ENCODE assay signal across 23 cellular contexts in genomic region chr12:6819069-6820030, GRCh38. TPM values are rescaled to one million over a fixed set of nuclear protein-coding genes. Genes with fewer than 3 reads are reported as not detected.
DNase-seq lines count a peak whose midpoint lies in the region; TF ChIP-seq lines count a peak whose summit lies in the region.
"Had no signal": no experiment of that assay in that cellular context is flagged by ENCODE, and none has a peak within 500 bp of the region (broad histone marks: within the 10 kb centered on the region; RNA-seq: fewer than 3 reads in every experiment).

No MANE protein-coding gene starts in this region.

- DNase-seq in ELF-1 (ENCODE audit: low read depth, low spot score) (peak; percentile 7), NT2/D1 (ENCODE audit: low read depth, low spot score) (no peak), nephron progenitor cell (no peak), brain microvascular endothelial cell (no peak), Karpas-422 (no peak), left ventricle myocardium inferior (no peak), prostate gland (ENCODE audit: low spot score) (no peak)
- DNase-seq: activated T-cell treated with anti-CD3 and anti-CD28 coated beads, Interleukin-2, amount 50 U/mL, for 72 hours; CD4-positive, alpha-beta T cell; DMS153; left ventricle myocardium superior; NCI-H2081 treated with DMSO at 0.1 percent for 48 hours; NK-92 treated with Interleukin-12 subunit alpha and Interleukin-12 subunit beta, amount 100 ng/mL, for 24 hours; stimulated activated CD4-positive, alpha-beta T cell treated with anti-CD3 and anti-CD28 coated beads, Interleukin-1b, Interleukin-23, amount 100 ng/mL, for 48 hours; T1000; thyroid gland had no signal

- H3K27ac ChIP-seq in ectodermal cell (ENCODE audit: insufficient read depth, low read depth, low read length, poor library complexity, severe bottlenecking): peak overlapping the region; percentile 67
- no peak overlapping the region for H3K27ac ChIP-seq in brain microvascular endothelial cell
- H3K27ac ChIP-seq in Karpas-422 (ENCODE audit: low read length): no peak overlapping the region
- no peak overlapping the region for H3K27ac ChIP-seq in left ventricle myocardium inferior (replicated peaks)
- H3K27ac ChIP-seq in prostate gland: no peak overlapping the region
- H3K27ac ChIP-seq: ascending aorta, thyroid gland had no signal

- no peaks in the 10 kb centered on the region for H3K36me3 Mint-ChIP-seq in nephron progenitor cell (ENCODE audit: low read depth)
- H3K36me3 Mint-ChIP-seq: stimulated activated memory B cell treated with anti-CD40 and anti-IgM and Interleukin-4, amounts not matched to agents 10 μg/mL and 1 μg/mL and 100 μg/mL, for 72 hours had no signal

- no peak overlapping the region for H2AFZ ChIP-seq in Karpas-422 (ENCODE audit: low read length)

- H3K27me3 Mint-ChIP-seq in nephron progenitor cell (ENCODE audit: low read depth, poor library complexity): peaks cover 10% of the 10 kb centered on the region

- TF ChIP-seq CTCF in nephron progenitor cell (IDR thresholded peaks at IDR 0.05) (no peak), brain microvascular endothelial cell (IDR thresholded peaks at IDR 0.05; ENCODE audit: low read depth, low read length, missing control alignments) (no peak), left ventricle myocardium inferior (IDR thresholded peaks at IDR 0.05; ENCODE audit: borderline replicate concordance) (no peak), prostate gland (IDR thresholded peaks at IDR 0.05) (no peak)

- peaks cover 16% of the 10 kb centered on the region for H3K27me3 ChIP-seq in NT2/D1 (ENCODE audit: insufficient read depth, insufficient read length)
- H3K27me3 ChIP-seq in ectodermal cell (ENCODE audit: control insufficient read depth, insufficient read depth, low read length, poor library complexity, severe bottlenecking): no peaks in the 10 kb centered on the region
- no peaks in the 10 kb centered on the region for H3K27me3 ChIP-seq in brain microvascular endothelial cell (replicated peaks)
- H3K27me3 ChIP-seq in Karpas-422 (ENCODE audit: low read length): no peaks in the 10 kb centered on the region
- peaks cover 30% of the 10 kb centered on the region for H3K27me3 ChIP-seq in left ventricle myocardium inferior (ENCODE audit: low read depth)
- H3K27me3 ChIP-seq in prostate gland (replicated peaks; ENCODE audit: insufficient read depth): no peaks in the 10 kb centered on the region
- H3K27me3 ChIP-seq: thyroid gland had no signal

- in situ Hi-C loops in brain microvascular endothelial cell (cut with HindIII; ENCODE audit: low pct_ligation_motif_present, low sequenced_read_pairs): no loop called here

- H3K4me3 Mint-ChIP-seq in nephron progenitor cell: peak overlapping the region; percentile 90
- H3K4me3 Mint-ChIP-seq: activated naive CD4-positive, alpha-beta T cell treated with anti-CD3 and anti-CD28 coated beads, Interleukin-2, amount 50 U/mL, for 24 hours; activated T-cell treated with anti-CD3 and anti-CD28 coated beads, Interleukin-2, amount 50 U/mL, for 72 hours; CD4-positive, alpha-beta T cell; stimulated activated memory B cell treated with anti-CD40 and anti-IgM and Interleukin-4, amounts not matched to agents 10 μg/mL and 1 μg/mL and 100 μg/mL, for 72 hours had no signal

- H3K9me3 ChIP-seq in NT2/D1 (ENCODE audit: insufficient read depth, low read length) (no peaks in the 10 kb centered on the region), ectodermal cell (ENCODE audit: control insufficient read depth, low read length) (no peaks in the 10 kb centered on the region), Karpas-422 (ENCODE audit: low read length) (no peaks in the 10 kb centered on the region), left ventricle myocardium inferior (replicated peaks) (no peaks in the 10 kb centered on the region), prostate gland (no peaks in the 10 kb centered on the region)
- H3K9me3 ChIP-seq: ascending aorta, HAP-1, thyroid gland had no signal

- H3K4me1 ChIP-seq in NT2/D1 (ENCODE audit: insufficient read depth, insufficient read length) (peaks cover 55% of the 10 kb centered on the region), ectodermal cell (ENCODE audit: control insufficient read depth, insufficient read depth, low read length) (peaks cover 59% of the 10 kb centered on the region), Karpas-422 (ENCODE audit: low read length) (peaks cover 7% of the 10 kb centered on the region; the same call in 1 of the 2 replicates), left ventricle myocardium inferior (peaks cover 16% of the 10 kb centered on the region), prostate gland (replicated peaks) (no peaks in the 10 kb centered on the region)

- H3K79me2 ChIP-seq in Karpas-422 (ENCODE audit: low read length): no peaks in the 10 kb centered on the region

- H4K20me1 ChIP-seq in Karpas-422 (ENCODE audit: insufficient read depth, low read depth, low read length): no peaks in the 10 kb centered on the region

- no peak for TF ChIP-seq POLR2A in prostate gland (IDR thresholded peaks at IDR 0.05)

- peak overlapping the region; percentile 93 for H3K27ac Mint-ChIP-seq in nephron progenitor cell
- H3K27ac Mint-ChIP-seq: activated naive CD4-positive, alpha-beta T cell treated with anti-CD3 and anti-CD28 coated beads, Interleukin-2, amount 50 U/mL, for 24 hours; activated T-cell treated with anti-CD3 and anti-CD28 coated beads, Interleukin-2, amount 50 U/mL, for 72 hours; CD4-positive, alpha-beta T cell; stimulated activated memory B cell treated with anti-CD40 and anti-IgM and Interleukin-4, amounts not matched to agents 10 μg/mL and 1 μg/mL and 100 μg/mL, for 72 hours had no signal

- H3K36me3 ChIP-seq in NT2/D1 (ENCODE audit: insufficient read depth, insufficient read length, low read length) (peaks cover 6% of the 10 kb centered on the region), ectodermal cell (ENCODE audit: control insufficient read depth, insufficient read depth, low read length) (no peaks in the 10 kb centered on the region), brain microvascular endothelial cell (replicated peaks) (no peaks in the 10 kb centered on the region), Karpas-422 (ENCODE audit: insufficient read depth, low read length) (no peaks in the 10 kb centered on the region), left ventricle myocardium inferior (no peaks in the 10 kb centered on the region), prostate gland (no peaks in the 10 kb centered on the region)
- H3K36me3 ChIP-seq: ascending aorta, HAP-1, thyroid gland had no signal

- intact Hi-C loops in left ventricle myocardium inferior (cut with micrococcal nuclease) (no loop called here), prostate gland (cut with DNase I) (no loop called here)

- H3K4me1 Mint-ChIP-seq in nephron progenitor cell: peaks cover 86% of the 10 kb centered on the region

- H3K4me2 ChIP-seq in Karpas-422 (ENCODE audit: low read depth, low read length, poor library complexity, severe bottlenecking): no peak overlapping the region

- no peaks in the 10 kb centered on the region for H3K9me2 ChIP-seq in Karpas-422 (replicated peaks; ENCODE audit: insufficient read depth, low read length)

- H3K4me3 ChIP-seq in NT2/D1 (ENCODE audit: insufficient read length, low read depth) (no peak overlapping the region), ectodermal cell (ENCODE audit: insufficient read depth, low read depth, low read length) (no peak overlapping the region), brain microvascular endothelial cell (ENCODE audit: low read depth, low read length) (no peak overlapping the region), Karpas-422 (ENCODE audit: low read length) (no peak overlapping the region), left ventricle myocardium inferior (no peak overlapping the region), prostate gland (no peak overlapping the region)
- H3K4me3 ChIP-seq: ascending aorta, HAP-1, thyroid gland had no signal

- WGBS in ectodermal cell, 2 experiments: 75 to 79% methylated on average over 13 of the region's 13 CpGs
- 91% methylated on average over 13 of the region's 13 CpGs for WGBS in prostate gland

- H3K9me3 Mint-ChIP-seq in nephron progenitor cell: no peaks in the 10 kb centered on the region
- H3K9me3 Mint-ChIP-seq: activated naive CD4-positive, alpha-beta T cell treated with anti-CD3 and anti-CD28 coated beads, Interleukin-2, amount 50 U/mL, for 24 hours; activated T-cell treated with anti-CD3 and anti-CD28 coated beads, Interleukin-2, amount 50 U/mL, for 72 hours; CD4-positive, alpha-beta T cell; stimulated activated memory B cell treated with anti-CD40 and anti-IgM and Interleukin-4, amounts not matched to agents 10 μg/mL and 1 μg/mL and 100 μg/mL, for 72 hours had no signal

- H3K9ac ChIP-seq in NT2/D1 (ENCODE audit: insufficient read length, low read depth): peak overlapping the region; percentile 53
- no peak overlapping the region for H3K9ac ChIP-seq in Karpas-422 (ENCODE audit: low read length)

RNA-seq across cellular contexts. Expression of gene GPR162, which starts 2.3 kb away (rescaled TPM):
- 61.5 TPM for polyA plus RNA-seq in ectodermal cell (2013, experiment 1 of 4)
- 58.9 TPM for polyA plus RNA-seq in ectodermal cell (2013, experiment 2 of 4)
- polyA plus RNA-seq in ectodermal cell (2013, experiment 3 of 4): 47.7 TPM
- polyA plus RNA-seq in ectodermal cell (2013, experiment 4 of 4): 53.2 TPM
- not detected in 2 replicates for total RNA-seq in Karpas-422 (2014; rRNA removed; shearing (Covaris generic); ENCODE audit: low replicate concordance)
- 6.5 TPM for total RNA-seq in left ventricle myocardium inferior
- total RNA-seq in prostate gland: 1 to 10 TPM; 4.3 to 4.4 TPM
- total RNA-seq: CD4-positive, alpha-beta T cell had no signal

RNA-seq across cellular contexts. Expression of gene P3H3, which starts 8.9 kb away (rescaled TPM):
- polyA plus RNA-seq in ectodermal cell (2013, experiment 1 of 4): 78.0 TPM
- polyA plus RNA-seq in ectodermal cell (2013, experiment 2 of 4): 71.0 TPM
- polyA plus RNA-seq in ectodermal cell (2013, experiment 3 of 4): 49.6 TPM
- polyA plus RNA-seq in ectodermal cell (2013, experiment 4 of 4): 52.8 TPM
- total RNA-seq in Karpas-422 (2014; rRNA removed; shearing (Covaris generic); ENCODE audit: low replicate concordance): 3.1 and 8.3 TPM in 2 replicates
- 17.5 TPM for total RNA-seq in left ventricle myocardium inferior
- total RNA-seq in prostate gland: 10 to 100 TPM; 25.7 to 28.8 TPM

RNA-seq across cellular contexts. Expression of gene GNB3, which starts 21.4 kb away (rescaled TPM):
- 17.2 TPM for polyA plus RNA-seq in ectodermal cell (2013, experiment 1 of 4)
- polyA plus RNA-seq in ectodermal cell (2013, experiment 2 of 4): 16.4 TPM
- 14.3 TPM for polyA plus RNA-seq in ectodermal cell (2013, experiment 3 of 4)
- polyA plus RNA-seq in ectodermal cell (2013, experiment 4 of 4): 13.4 TPM
- total RNA-seq in Karpas-422 (2014; rRNA removed; shearing (Covaris generic); ENCODE audit: low replicate concordance): 14.9 and 27.0 TPM in 2 replicates
- total RNA-seq in left ventricle myocardium inferior (7.5 TPM), prostate gland (1 to 10 TPM; 2.3 to 2.4 TPM)

RNA-seq across cellular contexts. Expression of gene CD4, which starts 30.0 kb away (rescaled TPM):
- 3.9 TPM for polyA plus RNA-seq in ectodermal cell (2013, experiment 1 of 4)
- 2.9 TPM for polyA plus RNA-seq in ectodermal cell (2013, experiment 2 of 4)
- polyA plus RNA-seq in ectodermal cell (2013, experiment 3 of 4): 1.8 TPM
- 3.2 TPM for polyA plus RNA-seq in ectodermal cell (2013, experiment 4 of 4)
- total RNA-seq in Karpas-422 (2014; rRNA removed; shearing (Covaris generic); ENCODE audit: low replicate concordance): not detected in 2 replicates
- total RNA-seq in left ventricle myocardium inferior: 7.4 TPM
- total RNA-seq in prostate gland: 1 to 10 TPM; 1.6 to 8.6 TPM
- total RNA-seq: M059J, NCI-H460 had no signal

RNA-seq across cellular contexts. Expression of gene CDCA3, which starts 31.7 kb away (rescaled TPM):
- 48.6 TPM for polyA plus RNA-seq in ectodermal cell (2013, experiment 1 of 4)
- 40.9 TPM for polyA plus RNA-seq in ectodermal cell (2013, experiment 2 of 4)
- 52.4 TPM for polyA plus RNA-seq in ectodermal cell (2013, experiment 3 of 4)
- 48.8 TPM for polyA plus RNA-seq in ectodermal cell (2013, experiment 4 of 4)
- 47.6 and 70.0 TPM in 2 replicates for total RNA-seq in Karpas-422 (2014; rRNA removed; shearing (Covaris generic); ENCODE audit: low replicate concordance)
- 0.55 TPM for total RNA-seq in left ventricle myocardium inferior
- 10 to 100 TPM in 1 of 2 donors, 1 to 10 TPM in 1; 1.7 to 16.2 TPM for total RNA-seq in prostate gland
- total RNA-seq: ascending aorta had no signal
